ENCODE assay signal across 21 cellular contexts in the genomic region with DNA sequence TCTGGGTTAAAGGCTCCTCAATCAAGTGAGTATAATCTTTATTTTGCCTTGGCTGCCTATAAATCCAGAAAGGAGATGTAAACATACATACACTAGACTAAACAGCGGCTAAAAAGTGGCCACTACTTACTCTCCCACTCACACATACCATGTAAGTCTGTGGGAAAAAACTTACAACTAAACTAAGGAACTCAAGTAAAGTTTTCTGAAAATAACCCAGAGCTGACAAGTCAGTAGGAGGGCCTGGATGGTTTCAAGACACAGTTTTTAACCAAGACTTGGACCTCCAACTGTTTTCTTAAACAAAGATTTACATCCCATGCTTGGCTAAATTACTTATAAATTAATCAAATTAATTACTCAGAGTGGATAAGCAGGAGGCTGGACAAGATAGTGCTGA.
DNase-seq lines count a peak whose midpoint lies in the region; ATAC-seq and TF ChIP-seq lines count a peak whose summit lies in the region.
"Had no signal": no experiment of that assay in that cellular context is flagged by ENCODE, and none has a peak within 500 bp of the region (broad histone marks: within the 10 kb centered on the region; RNA-seq: fewer than 3 reads in every experiment).

No MANE protein-coding gene starts in this region.

- 11 to 17% methylated on average over 1 of the region's 1 CpG for WGBS in gastroesophageal sphincter (ENCODE audit: low coverage in 1 of 2), 2 donors

- no peak overlapping the region for H3K4me3 Mint-ChIP-seq in activated CD4-positive, alpha-beta memory T cell treated with anti-CD3 and anti-CD28 coated beads for 36 hours
- H3K4me3 Mint-ChIP-seq: CD8-positive, alpha-beta memory T cell had no signal

- H3K4me1 ChIP-seq in gastroesophageal sphincter: peaks cover 0 to 54% (median 3%) of the 10 kb centered on the region in 3 donors
- peaks cover 6% of the 10 kb centered on the region for H3K4me1 ChIP-seq in mucosa of descending colon (ENCODE audit: low read depth)

- H3K4me3 ChIP-seq in gastroesophageal sphincter (no peak overlapping the region), mucosa of descending colon (no peak overlapping the region)
- H3K4me3 ChIP-seq: BLaER1 treated with 17β-estradiol and CSF1 and Interleukin-3, amounts not matched to agents 10 nM and 100 nM; K562 had no signal

- H3K27me3 ChIP-seq in gastroesophageal sphincter: no peaks in the 10 kb centered on the region
- H3K27me3 ChIP-seq: BLaER1 treated with 17β-estradiol and CSF1 and Interleukin-3, amounts not matched to agents 10 nM and 100 nM had no signal

- H3K9me3 Mint-ChIP-seq in activated CD4-positive, alpha-beta memory T cell treated with anti-CD3 and anti-CD28 coated beads for 36 hours: no peaks in the 10 kb centered on the region

- TF ChIP-seq CTCF in gastroesophageal sphincter (IDR thresholded peaks at IDR 0.05) (no peak), mucosa of descending colon (IDR thresholded peaks at IDR 0.05) (no peak)

- H3K27ac ChIP-seq in gastroesophageal sphincter (peak overlapping the region in 2 of 4 donors; percentile 7 to 13), caudate nucleus (ENCODE audit: low read depth, low read length) (no peak overlapping the region)
- H3K27ac ChIP-seq: 22Rv1; BLaER1 treated with 17β-estradiol and CSF1 and Interleukin-3, amounts not matched to agents 10 nM and 100 nM had no signal

- no peaks in the 10 kb centered on the region for H3K27me3 Mint-ChIP-seq in activated CD4-positive, alpha-beta memory T cell treated with anti-CD3 and anti-CD28 coated beads for 36 hours
- H3K27me3 Mint-ChIP-seq: CD8-positive, alpha-beta memory T cell had no signal

- no peak for TF ChIP-seq POLR2A in gastroesophageal sphincter (IDR thresholded peaks at IDR 0.05)

- no peaks in the 10 kb centered on the region for H3K4me1 Mint-ChIP-seq in activated CD4-positive, alpha-beta memory T cell treated with anti-CD3 and anti-CD28 coated beads for 36 hours (ENCODE audit: low read depth)

- ATAC-seq in gastroesophageal sphincter (peak; percentile 28), mucosa of descending colon (peak; percentile 65), GM18520 (IDR thresholded peaks at IDR 0.05; ENCODE audit: unreplicated experiment) (no peak)
- ATAC-seq: K562 had no signal

- no peak for TF ChIP-seq EP300 in gastroesophageal sphincter (IDR thresholded peaks at IDR 0.05)

- CTCF ChIA-PET in activated CD4-positive, alpha-beta memory T cell treated with anti-CD3 and anti-CD28 coated beads for 36 hours (lab: Charles Lee): no interaction called here

- POLR2A ChIA-PET in activated CD4-positive, alpha-beta memory T cell treated with anti-CD3 and anti-CD28 coated beads for 36 hours (lab: Charles Lee): no interaction called here

- H3K36me3 ChIP-seq in gastroesophageal sphincter (no peaks in the 10 kb centered on the region), mucosa of descending colon (ENCODE audit: low read depth) (no peaks in the 10 kb centered on the region)

- no peaks in the 10 kb centered on the region for H3K9me3 ChIP-seq in gastroesophageal sphincter
- no peaks in the 10 kb centered on the region for H3K9me3 ChIP-seq in mucosa of descending colon

- DNase-seq in NCI-H82 (lab: John Stamatoyannopoulos, UW): peak; percentile 2
- DNase-seq in NCI-H82 treated with DMSO at 0.1 percent for 48 hours (lab: John Stamatoyannopoulos, UW; ENCODE audit: unreplicated experiment): no peak
- DNase-seq in mucosa of descending colon: peak in 1 of 3 donors; percentile 10
- DNase-seq in stimulated activated CD4-positive, alpha-beta T cell treated with anti-CD3 and anti-CD28 coated beads, Interleukin-2, amount 100 ng/mL, for 24 hours: no peak
- DNase-seq in activated CD4-positive, alpha-beta memory T cell treated with anti-CD3 and anti-CD28 coated beads for 36 hours: no peak
- DNase-seq in caudate nucleus (lab: John Stamatoyannopoulos, UW): no peak
- DNase-seq: CD8-positive, alpha-beta memory T cell; DMS79 treated with DMSO at 0.1 percent for 48 hours; HCEC 1CT; NCI-H1417 treated with DMSO at 0.1 percent for 48 hours; NCI-H2029; NCI-H2171; NCI-H446; NCI-H69; RPMI8226; SIG-M5 had no signal

- intact Hi-C loops in mucosa of descending colon (cut with DNase I, micrococcal nuclease): no loop called here
- intact Hi-C loops in activated CD4-positive, alpha-beta memory T cell treated with anti-CD3 and anti-CD28 coated beads for 36 hours (cut with micrococcal nuclease): no loop called here

- H3K36me3 Mint-ChIP-seq in activated CD4-positive, alpha-beta memory T cell treated with anti-CD3 and anti-CD28 coated beads for 36 hours: peaks cover 51% of the 10 kb centered on the region

- H3K27ac Mint-ChIP-seq in activated CD4-positive, alpha-beta memory T cell treated with anti-CD3 and anti-CD28 coated beads for 36 hours: no peak overlapping the region
- H3K27ac Mint-ChIP-seq: CD8-positive, alpha-beta memory T cell had no signal
